1 cellular context compared by ENCODE assay signal in genomic region chr1:154206212-154206611, GRCh38.
A peak's percentile ranks its signal among the peaks of the same experiment; 100 is the strongest.
TF ChIP-seq lines count a peak whose summit lies in the region.

TSS of gene CFAP141 (minus strand) at chr1:154206333. CDS start at chr1:154206307, 26 bp downstream.

TF ChIP-seq in K562, 482 proteins besides CTCF, POLR2A, EP300 and RAD21 (continued from another document):
- TF ChIP-seq, protein P1, sequence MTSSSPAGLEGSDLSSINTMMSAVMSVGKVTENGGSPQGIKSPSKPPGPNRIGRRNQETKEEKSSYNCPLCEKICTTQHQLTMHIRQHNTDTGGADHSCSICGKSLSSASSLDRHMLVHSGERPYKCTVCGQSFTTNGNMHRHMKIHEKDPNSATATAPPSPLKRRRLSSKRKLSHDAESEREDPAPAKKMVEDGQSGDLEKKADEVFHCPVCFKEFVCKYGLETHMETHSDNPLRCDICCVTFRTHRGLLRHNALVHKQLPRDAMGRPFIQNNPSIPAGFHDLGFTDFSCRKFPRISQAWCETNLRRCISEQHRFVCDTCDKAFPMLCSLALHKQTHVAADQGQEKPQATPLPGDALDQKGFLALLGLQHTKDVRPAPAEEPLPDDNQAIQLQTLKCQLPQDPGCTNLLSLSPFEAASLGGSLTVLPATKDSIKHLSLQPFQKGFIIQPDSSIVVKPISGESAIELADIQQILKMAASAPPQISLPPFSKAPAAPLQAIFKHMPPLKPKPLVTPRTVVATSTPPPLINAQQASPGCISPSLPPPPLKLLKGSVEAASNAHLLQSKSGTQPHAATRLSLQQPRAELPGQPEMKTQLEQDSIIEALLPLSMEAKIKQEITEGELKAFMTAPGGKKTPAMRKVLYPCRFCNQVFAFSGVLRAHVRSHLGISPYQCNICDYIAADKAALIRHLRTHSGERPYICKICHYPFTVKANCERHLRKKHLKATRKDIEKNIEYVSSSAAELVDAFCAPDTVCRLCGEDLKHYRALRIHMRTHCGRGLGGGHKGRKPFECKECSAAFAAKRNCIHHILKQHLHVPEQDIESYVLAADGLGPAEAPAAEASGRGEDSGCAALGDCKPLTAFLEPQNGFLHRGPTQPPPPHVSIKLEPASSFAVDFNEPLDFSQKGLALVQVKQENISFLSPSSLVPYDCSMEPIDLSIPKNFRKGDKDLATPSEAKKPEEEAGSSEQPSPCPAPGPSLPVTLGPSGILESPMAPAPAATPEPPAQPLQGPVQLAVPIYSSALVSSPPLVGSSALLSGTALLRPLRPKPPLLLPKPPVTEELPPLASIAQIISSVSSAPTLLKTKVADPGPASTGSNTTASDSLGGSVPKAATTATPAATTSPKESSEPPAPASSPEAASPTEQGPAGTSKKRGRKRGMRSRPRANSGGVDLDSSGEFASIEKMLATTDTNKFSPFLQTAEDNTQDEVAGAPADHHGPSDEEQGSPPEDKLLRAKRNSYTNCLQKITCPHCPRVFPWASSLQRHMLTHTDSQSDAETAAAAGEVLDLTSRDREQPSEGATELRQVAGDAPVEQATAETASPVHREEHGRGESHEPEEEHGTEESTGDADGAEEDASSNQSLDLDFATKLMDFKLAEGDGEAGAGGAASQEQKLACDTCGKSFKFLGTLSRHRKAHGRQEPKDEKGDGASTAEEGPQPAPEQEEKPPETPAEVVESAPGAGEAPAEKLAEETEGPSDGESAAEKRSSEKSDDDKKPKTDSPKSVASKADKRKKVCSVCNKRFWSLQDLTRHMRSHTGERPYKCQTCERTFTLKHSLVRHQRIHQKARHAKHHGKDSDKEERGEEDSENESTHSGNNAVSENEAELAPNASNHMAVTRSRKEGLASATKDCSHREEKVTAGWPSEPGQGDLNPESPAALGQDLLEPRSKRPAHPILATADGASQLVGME (CRISPR knock-in tag; IDR thresholded peaks at IDR 0.05), result no peak
- TF ChIP-seq RFX1 (IDR thresholded peaks at IDR 0.05) (peak; percentile 92), HCFC1 (IDR thresholded peaks at IDR 0.05; ENCODE audit: low read depth, low read length) (no peak), SUPT5H (IDR thresholded peaks at IDR 0.05) (peak; percentile 28; the same call in 1 of the 2 replicates), ZNF324 (CRISPR knock-in tag; IDR thresholded peaks at IDR 0.05) (no peak), FOXJ2 (tag; IDR thresholded peaks at IDR 0.05) (peak; percentile 98), PKNOX1 (IDR thresholded peaks at IDR 0.05) (peak; percentile 78), NFYB (IDR thresholded peaks at IDR 0.05; ENCODE audit: extremely low read depth, insufficient read length) (peak; percentile 20), MYNN (IDR thresholded peaks at IDR 0.05) (peak; percentile 77; the same call in 1 of the 2 replicates), MYNN (CRISPR knock-in tag; IDR thresholded peaks at IDR 0.05) (no peak), NEUROD1 (IDR thresholded peaks at IDR 0.05; ENCODE audit: borderline replicate concordance, low read depth, low read length, partially characterized antibody) (peak; percentile 58), BMI1 (IDR thresholded peaks at IDR 0.05; ENCODE audit: low read length) (peak; percentile 70; the same call in 1 of the 2 replicates)
- TF ChIP-seq, protein P2, sequence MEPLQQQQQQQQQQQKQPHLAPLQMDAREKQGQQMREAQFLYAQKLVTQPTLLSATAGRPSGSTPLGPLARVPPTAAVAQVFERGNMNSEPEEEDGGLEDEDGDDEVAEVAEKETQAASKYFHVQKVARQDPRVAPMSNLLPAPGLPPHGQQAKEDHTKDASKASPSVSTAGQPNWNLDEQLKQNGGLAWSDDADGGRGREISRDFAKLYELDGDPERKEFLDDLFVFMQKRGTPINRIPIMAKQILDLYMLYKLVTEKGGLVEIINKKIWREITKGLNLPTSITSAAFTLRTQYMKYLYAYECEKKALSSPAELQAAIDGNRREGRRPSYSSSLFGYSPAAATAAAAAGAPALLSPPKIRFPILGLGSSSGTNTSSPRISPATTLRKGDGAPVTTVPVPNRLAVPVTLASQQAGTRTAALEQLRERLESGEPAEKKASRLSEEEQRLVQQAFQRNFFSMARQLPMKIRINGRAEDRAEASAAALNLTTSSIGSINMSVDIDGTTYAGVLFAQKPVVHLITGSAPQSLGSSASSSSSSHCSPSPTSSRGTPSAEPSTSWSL (CRISPR knock-in tag; IDR thresholded peaks at IDR 0.05; ENCODE audit: borderline replicate concordance), result no peak
